In genomic region chr3:10319251-10319650, GRCh38 we compare ENCODE assay signal across 10 cellular contexts. TPM values are rescaled to one million over a fixed set of nuclear protein-coding genes. Genes with fewer than 3 reads are reported as not detected.
DNase-seq lines count a peak whose midpoint lies in the region; ATAC-seq, FAIRE-seq and TF ChIP-seq lines count a peak whose summit lies in the region.
"Had no signal": no experiment of that assay in that cellular context is flagged by ENCODE, and none has a peak within 500 bp of the region (broad histone marks: within the 10 kb centered on the region; RNA-seq: fewer than 3 reads in every experiment).

No MANE protein-coding gene starts in this region.

- no peaks in the 10 kb centered on the region for H3K9me3 ChIP-seq in DND-41 (ENCODE audit: insufficient read depth, low read length, severe bottlenecking)
- no peaks in the 10 kb centered on the region for H3K9me3 ChIP-seq in PC-3 (ENCODE audit: low read length)
- H3K9me3 ChIP-seq in endothelial cell of umbilical vein (replicated peaks; ENCODE audit: control insufficient read depth, insufficient read depth, low read length): no peaks in the 10 kb centered on the region
- H3K9me3 ChIP-seq: heart left ventricle had no signal

- H3K4me2 ChIP-seq in DND-41 (ENCODE audit: insufficient read depth, low read length) (peak overlapping the region; percentile 96), PC-3 (ENCODE audit: low read length) (peak overlapping the region; percentile 92), endothelial cell of umbilical vein (ENCODE audit: insufficient read depth, low read length) (peak overlapping the region; percentile 82)

- H3K9me2 ChIP-seq in PC-3 (replicated peaks; ENCODE audit: low read length): no peaks in the 10 kb centered on the region

- H3K36me3 ChIP-seq in DND-41 (ENCODE audit: insufficient read depth, low read length): peaks cover 50% of the 10 kb centered on the region
- H3K36me3 ChIP-seq in PC-3 (ENCODE audit: low read depth, low read length): peaks cover 41% of the 10 kb centered on the region
- peaks cover 16 to 37% of the 10 kb centered on the region in 2 experiments for H3K36me3 ChIP-seq in endothelial cell of umbilical vein (ENCODE audit: control insufficient read depth in 2 of 2, extremely low read depth in 1 of 2, insufficient read depth in 2 of 2, low read length in 2 of 2)

- peaks cover 24% of the 10 kb centered on the region for H3K4me1 ChIP-seq in DND-41 (ENCODE audit: insufficient read depth, low read length)
- no peaks in the 10 kb centered on the region; the same call in 1 of the 2 replicates for H3K4me1 ChIP-seq in PC-3 (ENCODE audit: insufficient read depth, low read length)
- H3K4me1 ChIP-seq in endothelial cell of umbilical vein (ENCODE audit: control insufficient read depth, extremely low read depth, insufficient read depth, low read length): peaks cover 22% of the 10 kb centered on the region

- TF ChIP-seq POLR2A in endothelial cell of umbilical vein (IDR thresholded peaks at IDR 0.05; ENCODE audit: low read depth, low read length): no peak

- no peaks in the 10 kb centered on the region for H3K27me3 Mint-ChIP-seq in progenitor cell of endocrine pancreas

- H3K27ac ChIP-seq in DND-41 (ENCODE audit: low read length) (peak overlapping the region; percentile 47; the same call in 1 of the 2 replicates), PC-3 (ENCODE audit: low read length) (no peak overlapping the region), endothelial cell of umbilical vein (ENCODE audit: insufficient read depth, low read depth, low read length) (no peak overlapping the region)
- H3K27ac ChIP-seq: RWPE1 had no signal

- POLR2A ChIA-PET in PC-3 (lab: Charles Lee; ENCODE audit: unreplicated experiment) (interaction anchor here (0.6 kb wide), 1 partner anchor 33 kb away, joined by 3 read pairs; no protein-coding TSS in a partner anchor), endothelial cell of umbilical vein (lab: Charles Lee) (interaction anchor here (0.9 kb wide), 1 partner anchor 9 kb away, joined by 3 read pairs; no protein-coding TSS in a partner anchor)

- BruUV-seq in PC-3 (replicated peaks; lab: Mats Ljungman, UMichigan): no TSS peak
- no TSS peak for BruUV-seq in endothelial cell of umbilical vein (replicated peaks; lab: Mats Ljungman, UMichigan)

- H3K4me1 Mint-ChIP-seq in progenitor cell of endocrine pancreas (ENCODE audit: low read depth): peaks cover 11% of the 10 kb centered on the region

- no peak for TF ChIP-seq CTCF in DND-41 (IDR thresholded peaks at IDR 0.05; ENCODE audit: borderline replicate concordance, extremely low read depth, low read length, poor library complexity, severe bottlenecking)
- no peak for TF ChIP-seq CTCF in PC-3 (conservative IDR thresholded peaks at IDR 0.05; ENCODE audit: low read depth, low read length)
- no peak for TF ChIP-seq CTCF in endothelial cell of umbilical vein (IDR thresholded peaks at IDR 0.05; ENCODE audit: extremely low read depth in 1 of 2, insufficient read depth in 1 of 2, low read depth in 1 of 2, low read length in 2 of 2)
- no peak for TF ChIP-seq CTCF in progenitor cell of endocrine pancreas (IDR thresholded peaks at IDR 0.05; ENCODE audit: unreplicated experiment)

- H3K4me3 ChIP-seq in DND-41 (ENCODE audit: low read depth in 1 of 2, low read length in 2 of 2) (peak overlapping the region; percentile 6 to 93; a peak in 3 of 4 replicates), PC-3 (ENCODE audit: low read length) (peak overlapping the region; percentile 87), endothelial cell of umbilical vein (replicated peaks in 1 of 3; ENCODE audit: insufficient read depth in 1 of 3, low read depth in 1 of 3, low read length in 3 of 3) (peak overlapping the region in 1 of 3 experiments; percentile 41)

- H3F3A ChIP-seq in PC-3 (ENCODE audit: low read length, unreplicated experiment): no peaks in the 10 kb centered on the region

- intact Hi-C loops in PC-3 (cut with micrococcal nuclease) (no loop called here), endothelial cell of umbilical vein (cut with micrococcal nuclease) (no loop called here)

- H3K9ac ChIP-seq in DND-41 (ENCODE audit: low read depth, low read length) (peak overlapping the region; percentile 42), PC-3 (ENCODE audit: low read length) (no peak overlapping the region; the same call in 1 of the 2 replicates), endothelial cell of umbilical vein (replicated peaks; ENCODE audit: extremely low read depth, insufficient read depth, low read length) (no peak overlapping the region)

- H4K20me1 ChIP-seq in DND-41 (ENCODE audit: insufficient read depth, low read length) (peaks cover 27% of the 10 kb centered on the region; the same call in 1 of the 2 replicates), PC-3 (ENCODE audit: low read length) (peaks cover 15% of the 10 kb centered on the region; the same call in 1 of the 2 replicates), endothelial cell of umbilical vein (replicated peaks; ENCODE audit: control insufficient read depth, extremely low read depth, insufficient read depth, low read length) (no peaks in the 10 kb centered on the region)

- no peaks in the 10 kb centered on the region for H3K27me3 ChIP-seq in DND-41 (ENCODE audit: insufficient read depth, low read length, poor library complexity)
- H3K27me3 ChIP-seq in PC-3 (ENCODE audit: low read length): no peaks in the 10 kb centered on the region
- H3K27me3 ChIP-seq in endothelial cell of umbilical vein (ENCODE audit: control insufficient read depth in 2 of 2, insufficient read depth in 2 of 2, low read length in 2 of 2): no peaks in the 10 kb centered on the region
- H3K27me3 ChIP-seq: heart left ventricle had no signal

- CTCF ChIA-PET in PC-3 (lab: Charles Lee) (no interaction called here), endothelial cell of umbilical vein (lab: Charles Lee) (no interaction called here)

- no peaks in the 10 kb centered on the region for H3K9me1 ChIP-seq in endothelial cell of umbilical vein (replicated peaks; ENCODE audit: control insufficient read depth, extremely low read depth, insufficient read depth, low read length)

- H3K36me3 Mint-ChIP-seq in progenitor cell of endocrine pancreas (ENCODE audit: insufficient read depth): peaks cover 5% of the 10 kb centered on the region

- H3K4me3 Mint-ChIP-seq in progenitor cell of endocrine pancreas (ENCODE audit: low read depth): peak overlapping the region; percentile 69

- no peak for ATAC-seq in DND-41 (ENCODE audit: insufficient read depth, low read depth)
- ATAC-seq in PC-3: no peak
- ATAC-seq: heart left ventricle had no signal

- no peak overlapping the region for H2AFZ ChIP-seq in DND-41 (ENCODE audit: low read depth, low read length)
- H2AFZ ChIP-seq in PC-3 (ENCODE audit: low read length): no peak overlapping the region
- no peak overlapping the region for H2AFZ ChIP-seq in endothelial cell of umbilical vein (ENCODE audit: low read depth, low read length)

- peaks cover 36% of the 10 kb centered on the region for H3K79me2 ChIP-seq in DND-41 (ENCODE audit: insufficient read depth, low read length)
- peaks cover 32% of the 10 kb centered on the region for H3K79me2 ChIP-seq in PC-3 (ENCODE audit: low read length)
- H3K79me2 ChIP-seq in endothelial cell of umbilical vein (ENCODE audit: control insufficient read depth, insufficient read depth, low read length): peaks cover 41% of the 10 kb centered on the region

- no peaks in the 10 kb centered on the region for H3K9me3 Mint-ChIP-seq in progenitor cell of endocrine pancreas (ENCODE audit: low read depth)

- peak; percentile 8 for FAIRE-seq in endothelial cell of umbilical vein (lab: Jason Lieb, UNC)

- peak overlapping the region; percentile 59 for H3K27ac Mint-ChIP-seq in progenitor cell of endocrine pancreas

- dilution Hi-C loops in endothelial cell of umbilical vein (cut with MboI; ENCODE audit: extremely low pct_ligation_motif_present, low sequenced_read_pairs): no loop called here

- DNase-seq in DND-41 (no peak), PC-3 (no peak), endothelial cell of umbilical vein (ENCODE audit: low read depth, low spot score) (no peak), progenitor cell of endocrine pancreas (ENCODE audit: low spot score, unreplicated experiment) (no peak), UCSD-AML1 (lab: John Stamatoyannopoulos, UW; ENCODE audit: unreplicated experiment) (no peak), ecto neural progenitor cell (ENCODE audit: low spot score) (no peak), HUDEP-2 (lab: John Stamatoyannopoulos, UW; ENCODE audit: unreplicated experiment in 76 of 76) (no peak)
- DNase-seq in activated CD4-positive, CD25-positive, alpha-beta regulatory T cell (lab: John Stamatoyannopoulos, UW): no peak
- DNase-seq: heart left ventricle had no signal

TF ChIP-seq in endothelial cell of umbilical vein, 7 proteins besides CTCF, POLR2A, EP300 and RAD21 (continues in another document):
- TF ChIP-seq FOS (IDR thresholded peaks at IDR 0.05; ENCODE audit: borderline replicate concordance, insufficient read depth, low read length): no peak
- no peak for TF ChIP-seq JUN (IDR thresholded peaks at IDR 0.05; ENCODE audit: borderline replicate concordance, insufficient read depth, insufficient read length, low read depth)
- no peak for TF ChIP-seq MYC (IDR thresholded peaks at IDR 0.05; ENCODE audit: low read depth, low read length)
- TF ChIP-seq GATA2 (IDR thresholded peaks at IDR 0.05; ENCODE audit: insufficient read depth, insufficient read length, low read depth, low read length): no peak
- no peak for TF ChIP-seq POLR2AphosphoS5 (IDR thresholded peaks at IDR 0.05; ENCODE audit: insufficient read depth, low read depth, low read length)

RNA-seq across cellular contexts. Expression of gene SEC13, which starts 1.7 kb away (rescaled TPM):
- total RNA-seq in PC-3 (2014; rRNA removed) (265 and 289 TPM in 2 replicates), endothelial cell of umbilical vein (230 and 231 TPM in 2 replicates), progenitor cell of endocrine pancreas (101 and 105 TPM in 2 replicates)
- 245 and 250 TPM in 2 replicates for polyA plus RNA-seq in endothelial cell of umbilical vein
- polyA plus RNA-seq in endothelial cell of umbilical vein (2011; cell fraction: cytosol; rRNA removed): 258 and 279 TPM in 2 replicates
- 243 and 264 TPM in 2 replicates for polyA plus RNA-seq in endothelial cell of umbilical vein (2011; cell fraction: nucleus; rRNA removed)
- 200 and 205 TPM in 2 replicates for polyA plus RNA-seq in endothelial cell of umbilical vein (2012)
- polyA minus RNA-seq in endothelial cell of umbilical vein: 334 and 340 TPM in 2 replicates
- polyA minus RNA-seq in endothelial cell of umbilical vein (2011; cell fraction: cytosol; rRNA and poly(A)+ RNA removed): 118 TPM
- polyA minus RNA-seq in endothelial cell of umbilical vein (2011; cell fraction: nucleus; rRNA and poly(A)+ RNA removed): 181 and 183 TPM in 2 replicates

RNA-seq across cellular contexts. Expression of gene GHRL, which starts 26.5 kb away (rescaled TPM):
- total RNA-seq in PC-3 (2014; rRNA removed) (not detected in 2 replicates), endothelial cell of umbilical vein (not detected in 2 replicates), progenitor cell of endocrine pancreas (31.8 and 45.8 TPM in 2 replicates)
- polyA plus RNA-seq in endothelial cell of umbilical vein: 0.06 TPM in 1 of 2 replicates, not detected in the other
- polyA plus RNA-seq in endothelial cell of umbilical vein (2011; cell fraction: cytosol; rRNA removed): not detected in 2 replicates
- 0.49 and 35.3 TPM in 2 replicates for polyA plus RNA-seq in endothelial cell of umbilical vein (2011; cell fraction: nucleus; rRNA removed)
- not detected in 2 replicates for polyA plus RNA-seq in endothelial cell of umbilical vein (2012)
- polyA minus RNA-seq in endothelial cell of umbilical vein: not detected in 2 replicates
- polyA minus RNA-seq in endothelial cell of umbilical vein (2011; cell fraction: cytosol; rRNA and poly(A)+ RNA removed): not detected
- 0.67 TPM in 1 of 2 replicates, not detected in the other for polyA minus RNA-seq in endothelial cell of umbilical vein (2011; cell fraction: nucleus; rRNA and poly(A)+ RNA removed)

Comparison
In these comparisons a context has a peak if more than half of its experiments do, and no peak if none do; other contexts are left out.
1. RNA of gene GHRL, which starts 26.5 kb away (total RNA-seq): 31.8 to 45.8 TPM in progenitor cell of endocrine pancreas; not detected in endothelial cell of umbilical vein and not detected in PC-3; every median in the first group is over 10 times any median in the second.
2. Peak in every context shown above with its lines, with median percentiles within 50 percentile points of each other: H3K4me2 ChIP-seq.